ENCODE assay signal across 30 cellular contexts in the genomic region with DNA sequence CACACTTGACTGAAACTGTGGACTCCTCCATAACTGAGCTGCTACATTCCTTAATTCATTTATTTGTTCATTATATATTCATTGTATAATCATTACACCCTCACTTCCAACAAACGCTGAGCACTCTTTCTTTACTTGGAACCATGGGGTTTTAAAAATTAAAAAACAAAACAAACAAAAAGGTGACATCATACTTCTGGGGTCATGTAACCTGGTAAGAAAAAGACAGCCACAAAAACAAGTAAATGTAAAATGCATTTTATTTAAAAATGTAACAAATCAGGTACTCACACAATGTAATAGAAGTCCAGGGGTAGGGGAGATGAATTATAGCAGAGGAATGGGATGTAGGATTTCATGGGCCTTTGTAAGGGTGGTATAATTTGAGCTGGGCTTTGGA. TPM values are rescaled to one million over a fixed set of nuclear protein-coding genes. Genes with fewer than 3 reads are reported as not detected.
"Had no signal": no experiment of that assay in that cellular context is flagged by ENCODE, and none has a peak within 500 bp of the region (broad histone marks: within the 10 kb centered on the region; RNA-seq: fewer than 3 reads in every experiment).

No MANE protein-coding gene starts in this region.

- H3K4me3 ChIP-seq: neural progenitor cell, ovary, psoas muscle, skin epidermis, smooth muscle cell, spleen, suprapubic skin, testis, tibial artery, transverse colon, upper lobe of right lung, uterus had no signal

- H3K9ac ChIP-seq: neural progenitor cell, parathyroid adenoma had no signal

- H3K4me1 ChIP-seq: neural progenitor cell, parathyroid adenoma, psoas muscle, spleen, suprapubic skin, testis, tibial artery, transverse colon, upper lobe of right lung, uterus had no signal

- DNase-seq: natural killer cell; occipital lobe; ovary; posterior cingulate gyrus; psoas muscle; right cardiac atrium; spleen; stimulated activated CD4-positive, alpha-beta T cell treated with anti-CD3 and anti-CD28 coated beads, Interleukin-12 subunit alpha, Interleukin-12 subunit beta, amount 100 ng/mL, for 4 hours; stimulated activated CD4-positive, alpha-beta T cell treated with anti-CD3 and anti-CD28 coated beads, Interleukin-1b, Interleukin-23, amount 100 ng/mL, for 48 hours; stimulated activated CD4-positive, alpha-beta T cell treated with anti-CD3 and anti-CD28 coated beads, Interleukin-4, amount 100 ng/mL, for 1 hour; stimulated activated CD4-positive, alpha-beta T cell treated with anti-CD3 and anti-CD28 coated beads, Interleukin-4, amount 100 ng/mL, for 4 hours; stimulated activated CD8-positive, alpha-beta memory T cell treated with anti-CD3 and anti-CD28 coated beads, Interleukin-4, amount 100 ng/mL, for 48 hours; stimulated activated naive CD4-positive, alpha-beta T cell; stimulated activated naive CD8-positive, alpha-beta T cell treated with anti-CD3 and anti-CD28 coated beads, Interleukin-15, amount 100 ng/mL, for 72 hours; stimulated activated naive CD8-positive, alpha-beta T cell treated with anti-CD3 and anti-CD28 coated beads, Interleukin-15, Interleukin-2, amounts not matched to agents 100 U/mL and 50 U/mL, for 24 hours; substantia nigra; testis; tibial artery; transverse colon; upper lobe of right lung; uterus had no signal

- ATAC-seq: natural killer cell; psoas muscle; right cardiac atrium; sciatic nerve; stimulated activated memory B cell treated with anti-CD40 and anti-IgM and Interleukin-4, amounts not matched to agents 10 μg/mL and 1 μg/mL and 100 μg/mL, for 72 hours; stimulated activated naive CD8-positive, alpha-beta T cell treated with anti-CD3 and anti-CD28 coated beads, Interleukin-15, amount 100 ng/mL, for 72 hours; stimulated activated naive CD8-positive, alpha-beta T cell treated with anti-CD3 and anti-CD28 coated beads, Interleukin-15, Interleukin-2, amounts not matched to agents 100 U/mL and 50 U/mL, for 24 hours; upper lobe of right lung had no signal

- H3K27me3 ChIP-seq: neural progenitor cell, ovary, suprapubic skin, testis, transverse colon, upper lobe of right lung, uterus had no signal

- H3K79me2 ChIP-seq: parathyroid adenoma had no signal

- H2AFZ ChIP-seq: parathyroid adenoma had no signal

- H3K4me2 ChIP-seq: neural progenitor cell, smooth muscle cell had no signal

- H3K36me3 ChIP-seq: neural progenitor cell, ovary, spleen, suprapubic skin, transverse colon, upper lobe of right lung, uterus had no signal

- H3K27ac ChIP-seq: neural progenitor cell, ovary, parathyroid adenoma, psoas muscle, skin epidermis, spleen, suprapubic skin, testis, tibial artery, transverse colon, upper lobe of right lung, uterus had no signal

- H3K9me3 ChIP-seq: ovary, psoas muscle, spleen, suprapubic skin, testis, tibial artery, transverse colon, upper lobe of right lung, uterus had no signal

RNA-seq across cellular contexts. Expression of gene PLEKHS1, which starts 25.1 kb away (rescaled TPM):
- total RNA-seq: occipital lobe, progenitor cell of endocrine pancreas, psoas muscle, right cardiac atrium, smooth muscle cell, spleen, upper lobe of right lung had no signal
- polyA plus RNA-seq: neural cell, right cardiac atrium, smooth muscle cell had no signal
